ENCODE assay signal across 8 cellular contexts in the genomic region with DNA sequence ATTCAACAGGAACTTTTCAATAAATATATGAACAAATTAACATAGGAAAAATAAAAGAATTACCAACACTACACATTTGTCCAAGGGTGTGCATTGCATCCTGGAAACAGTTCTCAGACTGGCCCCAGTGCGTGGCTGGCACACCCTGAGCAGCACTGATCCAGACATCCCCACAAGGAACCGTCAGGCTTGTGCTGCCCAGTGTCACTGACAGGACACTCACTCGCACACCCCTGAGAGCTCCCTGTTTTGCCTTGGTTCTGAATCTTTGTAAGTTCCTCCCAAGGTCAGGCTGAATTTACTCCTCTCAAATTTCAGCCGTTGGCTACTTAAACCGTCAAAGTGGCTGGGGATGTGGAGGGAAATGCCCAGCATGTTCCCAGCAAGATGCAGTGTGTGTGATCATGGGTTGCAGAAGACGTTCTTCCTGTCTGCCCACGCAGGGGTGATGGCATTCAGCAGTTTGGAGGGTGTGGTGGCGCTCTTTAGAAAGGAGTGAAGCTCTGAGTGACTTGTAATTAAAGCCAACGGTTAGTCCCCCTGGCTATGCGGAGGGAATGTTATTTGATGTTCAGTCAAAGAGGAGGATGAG. TPM values are rescaled to one million over a fixed set of nuclear protein-coding genes. Genes with fewer than 3 reads are reported as not detected.
A peak's percentile ranks its signal among the peaks of the same experiment; 100 is the strongest.
DNase-seq lines count a peak whose midpoint lies in the region; ATAC-seq and TF ChIP-seq lines count a peak whose summit lies in the region.

No MANE protein-coding gene starts in this region.

- H3K27me3 ChIP-seq in smooth muscle cell (ENCODE audit: low read depth): no peaks in the 10 kb centered on the region

- H3K9ac ChIP-seq in smooth muscle cell (ENCODE audit: low read depth): peak overlapping the region; percentile 53

- H3K4me3 ChIP-seq in smooth muscle cell: peak overlapping the region; percentile 57

- peak overlapping the region; percentile 88 for H3K4me2 ChIP-seq in smooth muscle cell

- no peak overlapping the region for H2AFZ ChIP-seq in smooth muscle cell (ENCODE audit: low read depth)

- no peaks in the 10 kb centered on the region for H3K36me3 ChIP-seq in smooth muscle cell (ENCODE audit: low read depth)

- peak overlapping the region; percentile 92 for H3K27ac ChIP-seq in smooth muscle cell (ENCODE audit: low read depth)

- DNase-seq in H4 (ENCODE audit: low spot score) (peak; percentile 75), RPMI7951 (ENCODE audit: low read depth) (peak; percentile 94), left cardiac atrium (peak; percentile 72), smooth muscle cell (lab: John Stamatoyannopoulos, UW; ENCODE audit: unreplicated experiment) (no peak), NCI-H146 treated with DMSO at 0.1 percent for 48 hours (lab: John Stamatoyannopoulos, UW; ENCODE audit: unreplicated experiment) (no peak), T1000 (lab: John Stamatoyannopoulos, UW) (no peak), NCI-H82 (lab: John Stamatoyannopoulos, UW) (no peak)
- peak; percentile 79 for DNase-seq in activated naive CD4-positive, alpha-beta T cell treated with Interleukin-2 at 50 U/mL for 16 hours

- no peaks in the 10 kb centered on the region for H4K20me1 ChIP-seq in smooth muscle cell (ENCODE audit: low read depth)

- no peaks in the 10 kb centered on the region for H3K79me2 ChIP-seq in smooth muscle cell (ENCODE audit: low read depth)

- H3K9me3 ChIP-seq in smooth muscle cell (replicated peaks; ENCODE audit: low read depth): no peaks in the 10 kb centered on the region

- 12% methylated on average over 10 of the region's 10 CpGs for WGBS in smooth muscle cell (ENCODE audit: low lambda C conversion rate)

- intact Hi-C loops in left cardiac atrium (cut with DNase I): loop anchor here in 1 of 2 donors (2.0 kb wide), 1 partner anchor 73 kb away; a partner anchor contains a TSS

- peaks cover 18% of the 10 kb centered on the region for H3K4me1 ChIP-seq in smooth muscle cell (ENCODE audit: low read depth)

- TF ChIP-seq CTCF in smooth muscle cell (IDR thresholded peaks at IDR 0.05; ENCODE audit: borderline replicate concordance, insufficient read depth, poor library complexity, severe bottlenecking): no peak

- H3F3A ChIP-seq in smooth muscle cell (ENCODE audit: low read depth): peaks cover 23% of the 10 kb centered on the region

- ATAC-seq in left cardiac atrium: peak; percentile 3 to 9

RNA-seq across cellular contexts. Expression of a gene that starts 1.7 kb away (rescaled TPM):
- 98.0 and 122 TPM in 2 replicates for total RNA-seq in H4 (2014; rRNA removed; shearing (Covaris generic))
- total RNA-seq in RPMI7951 (2014; rRNA removed; shearing (Covaris generic)): 715 and 768 TPM in 2 replicates
- 100 to 1,000 TPM; 147 to 411 TPM for total RNA-seq in left cardiac atrium
- total RNA-seq in smooth muscle cell: 12.6 and 14.8 TPM in 2 replicates
- 171 and 225 TPM in 2 replicates for polyA plus RNA-seq in smooth muscle cell

RNA-seq across cellular contexts. Expression of a gene that starts 15.5 kb away (rescaled TPM):
- not detected in 2 replicates for total RNA-seq in H4 (2014; rRNA removed; shearing (Covaris generic))
- total RNA-seq in RPMI7951 (2014; rRNA removed; shearing (Covaris generic)): 604 and 676 TPM in 2 replicates
- total RNA-seq in left cardiac atrium: 100 to 1,000 TPM in 1 of 2 donors, 10 to 100 TPM in 1; 84.7 to 114 TPM
- 0.67 and 2.0 TPM in 2 replicates for total RNA-seq in smooth muscle cell
- polyA plus RNA-seq in smooth muscle cell: 2.2 and 10.3 TPM in 2 replicates

RNA-seq across cellular contexts. Expression of a gene that starts 20.8 kb away (rescaled TPM):
- not detected in 2 replicates for total RNA-seq in H4 (2014; rRNA removed; shearing (Covaris generic))
- not detected in 2 replicates for total RNA-seq in RPMI7951 (2014; rRNA removed; shearing (Covaris generic))
- total RNA-seq in left cardiac atrium (10 to 100 TPM in 1 of 2 donors, 1 to 10 TPM in 1; 8.2 to 11.5 TPM), smooth muscle cell (not detected in 2 replicates)
- polyA plus RNA-seq in smooth muscle cell: 0.65 TPM in 1 of 2 replicates, not detected in the other

RNA-seq across cellular contexts. Expression of a gene that starts 22.3 kb away (rescaled TPM):
- not detected in 2 replicates for total RNA-seq in H4 (2014; rRNA removed; shearing (Covaris generic))
- total RNA-seq in RPMI7951 (2014; rRNA removed; shearing (Covaris generic)): 2.3 and 4.5 TPM in 2 replicates
- total RNA-seq in left cardiac atrium (10 to 100 TPM; 15.2 to 50.8 TPM), smooth muscle cell (not detected in 2 replicates)
- polyA plus RNA-seq in smooth muscle cell: 0.19 TPM in 1 of 2 replicates, not detected in the other

RNA-seq across cellular contexts. Expression of a gene that starts 28.4 kb away (rescaled TPM):
- not detected in 2 replicates for total RNA-seq in H4 (2014; rRNA removed; shearing (Covaris generic))
- 1.1 and 3.4 TPM in 2 replicates for total RNA-seq in RPMI7951 (2014; rRNA removed; shearing (Covaris generic))
- total RNA-seq in left cardiac atrium (100 to 1,000 TPM in 1 of 2 donors, 10 to 100 TPM in 1; 19.0 to 104 TPM), smooth muscle cell (not detected in 2 replicates)
- not detected in 2 replicates for polyA plus RNA-seq in smooth muscle cell

Comparison
In these comparisons a context has a peak if more than half of its experiments do, and no peak if none do; other contexts are left out.
1. DNase-seq: peak in H4 (single experiment), RPMI7951 (single experiment), activated naive CD4-positive, alpha-beta T cell treated with Interleukin-2 at 50 U/mL for 16 hours (single experiment) and left cardiac atrium (single experiment); none in smooth muscle cell (single experiment), NCI-H146 treated with DMSO at 0.1 percent for 48 hours (single experiment), T1000 (single experiment) and NCI-H82 (single experiment).
2. RNA of a gene that starts 15.5 kb away (total RNA-seq): 604 to 676 TPM in RPMI7951 and 84.7 to 114 TPM in left cardiac atrium; 0.67 to 2.0 TPM in smooth muscle cell and not detected in H4; every median in the first group is over 10 times any median in the second.